Comparison of ENCODE assay signal across 30 cellular contexts in genomic region chr7:115429918-115430317, GRCh38.
"Had no signal": no experiment of that assay in that cellular context is flagged by ENCODE, and none has a peak within 500 bp of the region (broad histone marks: within the 10 kb centered on the region; RNA-seq: fewer than 3 reads in every experiment).

No MANE protein-coding gene starts in this region.

- H3K4me3 ChIP-seq: pancreas, prostate gland, right atrium auricular region, right lobe of liver, sigmoid colon, suprapubic skin, testis, tibial artery, transverse colon, upper lobe of right lung, uterus had no signal

- H3K9me3 Mint-ChIP-seq: naive thymus-derived CD4-positive, alpha-beta T cell; nephron; neural crest cell; stimulated activated memory B cell treated with anti-CD40 and anti-IgM and Interleukin-4, amounts not matched to agents 10 μg/mL and 1 μg/mL and 100 μg/mL, for 72 hours; stimulated activated naive CD8-positive, alpha-beta T cell treated with anti-CD3 and anti-CD28 coated beads, Interleukin-15, amount 100 ng/mL, for 72 hours; type B pancreatic cell had no signal

- H3K4me1 Mint-ChIP-seq: naive thymus-derived CD4-positive, alpha-beta T cell; natural killer cell; nephron; neural crest cell; stimulated activated naive CD8-positive, alpha-beta T cell treated with anti-CD3 and anti-CD28 coated beads, Interleukin-15, amount 100 ng/mL, for 72 hours had no signal

- DNase-seq: naive thymus-derived CD4-positive, alpha-beta T cell; natural killer cell; nucleus accumbens; pancreas; retina; right lobe of liver; sigmoid colon; small intestine; stimulated activated CD4-positive, alpha-beta T cell treated with anti-CD3 and anti-CD28 coated beads, Interleukin-12 subunit alpha, Interleukin-12 subunit beta, amount 100 ng/mL, for 4 hours; stimulated activated CD4-positive, alpha-beta T cell treated with anti-CD3 and anti-CD28 coated beads, Interleukin-1b, Interleukin-23, amount 100 ng/mL, for 48 hours; stimulated activated CD4-positive, alpha-beta T cell treated with anti-CD3 and anti-CD28 coated beads, Interleukin-4, amount 100 ng/mL, for 1 hour; stimulated activated CD4-positive, alpha-beta T cell treated with anti-CD3 and anti-CD28 coated beads, Interleukin-4, amount 100 ng/mL, for 4 hours; stimulated activated CD8-positive, alpha-beta memory T cell treated with anti-CD3 and anti-CD28 coated beads, Interleukin-4, amount 100 ng/mL, for 48 hours; stimulated activated naive CD4-positive, alpha-beta T cell; stimulated activated naive CD8-positive, alpha-beta T cell treated with anti-CD3 and anti-CD28 coated beads, Interleukin-15, amount 100 ng/mL, for 72 hours; stimulated activated naive CD8-positive, alpha-beta T cell treated with anti-CD3 and anti-CD28 coated beads, Interleukin-15, Interleukin-2, amounts not matched to agents 100 U/mL and 50 U/mL, for 24 hours; substantia nigra; testis; tibial artery; transverse colon; upper lobe of right lung; uterus had no signal

- H3K27ac ChIP-seq: neutrophil, pancreas, prostate gland, right atrium auricular region, right lobe of liver, sigmoid colon, suprapubic skin, testis, tibial artery, transverse colon, upper lobe of right lung, uterus had no signal

- ATAC-seq: naive thymus-derived CD4-positive, alpha-beta T cell; natural killer cell; pancreas; right lobe of liver; stimulated activated memory B cell treated with anti-CD40 and anti-IgM and Interleukin-4, amounts not matched to agents 10 μg/mL and 1 μg/mL and 100 μg/mL, for 72 hours; stimulated activated naive CD8-positive, alpha-beta T cell treated with anti-CD3 and anti-CD28 coated beads, Interleukin-15, amount 100 ng/mL, for 72 hours; stimulated activated naive CD8-positive, alpha-beta T cell treated with anti-CD3 and anti-CD28 coated beads, Interleukin-15, Interleukin-2, amounts not matched to agents 100 U/mL and 50 U/mL, for 24 hours; upper lobe of right lung had no signal

- H3K4me1 ChIP-seq: pancreas, prostate gland, right atrium auricular region, right lobe of liver, sigmoid colon, suprapubic skin, testis, tibial artery, transverse colon, upper lobe of right lung, uterus had no signal

- H3K36me3 Mint-ChIP-seq: naive thymus-derived CD4-positive, alpha-beta T cell; natural killer cell; stimulated activated memory B cell treated with anti-CD40 and anti-IgM and Interleukin-4, amounts not matched to agents 10 μg/mL and 1 μg/mL and 100 μg/mL, for 72 hours; type B pancreatic cell had no signal

- H3K9me3 ChIP-seq: neutrophil, pancreas, prostate gland, right atrium auricular region, right lobe of liver, sigmoid colon, suprapubic skin, testis, tibial artery, transverse colon, upper lobe of right lung, uterus had no signal

- H3K27me3 Mint-ChIP-seq: naive thymus-derived CD4-positive, alpha-beta T cell; stimulated activated memory B cell treated with anti-CD40 and anti-IgM and Interleukin-4, amounts not matched to agents 10 μg/mL and 1 μg/mL and 100 μg/mL, for 72 hours; stimulated activated naive CD8-positive, alpha-beta T cell treated with anti-CD3 and anti-CD28 coated beads, Interleukin-15, amount 100 ng/mL, for 72 hours; type B pancreatic cell had no signal

- H3K27ac Mint-ChIP-seq: naive thymus-derived CD4-positive, alpha-beta T cell; natural killer cell; nephron; stimulated activated memory B cell treated with anti-CD40 and anti-IgM and Interleukin-4, amounts not matched to agents 10 μg/mL and 1 μg/mL and 100 μg/mL, for 72 hours; stimulated activated naive CD8-positive, alpha-beta T cell treated with anti-CD3 and anti-CD28 coated beads, Interleukin-15, amount 100 ng/mL, for 72 hours; type B pancreatic cell had no signal

- H3K27me3 ChIP-seq: neutrophil, pancreas, right atrium auricular region, right lobe of liver, sigmoid colon, suprapubic skin, testis, tibial artery, transverse colon, upper lobe of right lung, uterus had no signal

- H3K36me3 ChIP-seq: neutrophil, pancreas, prostate gland, right atrium auricular region, right lobe of liver, sigmoid colon, suprapubic skin, tibial artery, transverse colon, upper lobe of right lung, uterus had no signal

- H3K4me3 Mint-ChIP-seq: naive thymus-derived CD4-positive, alpha-beta T cell; natural killer cell; nephron; neural crest cell; stimulated activated memory B cell treated with anti-CD40 and anti-IgM and Interleukin-4, amounts not matched to agents 10 μg/mL and 1 μg/mL and 100 μg/mL, for 72 hours; stimulated activated naive CD8-positive, alpha-beta T cell treated with anti-CD3 and anti-CD28 coated beads, Interleukin-15, amount 100 ng/mL, for 72 hours; type B pancreatic cell had no signal
